ENCODE assay signal across 22 cellular contexts in the genomic region with DNA sequence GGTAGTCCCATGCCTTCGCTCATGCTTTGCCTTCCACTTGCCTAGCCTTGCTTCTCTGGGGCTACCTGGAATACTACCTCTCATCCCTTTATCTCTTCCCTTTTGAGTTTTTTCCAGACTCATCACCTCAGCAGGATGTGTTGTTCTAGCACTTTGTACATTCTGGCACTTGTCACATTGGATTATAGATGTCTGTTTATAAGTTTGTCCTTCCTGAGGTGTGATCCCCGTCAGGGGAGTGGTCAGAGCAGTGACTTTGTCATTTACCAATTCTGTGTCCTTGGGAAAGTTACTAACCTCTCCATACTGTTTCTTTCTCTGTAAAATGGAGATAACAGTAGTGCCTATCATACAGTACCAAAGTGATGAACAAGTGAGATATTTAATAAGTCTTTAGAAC.
"Had no signal": no experiment of that assay in that cellular context is flagged by ENCODE, and none has a peak within 500 bp of the region (broad histone marks: within the 10 kb centered on the region; RNA-seq: fewer than 3 reads in every experiment).

No MANE protein-coding gene starts in this region.

- H3K4me3 ChIP-seq: SJSA1, SK-N-MC had no signal

- H3K4me1 ChIP-seq: SJSA1 had no signal

- H3K27me3 ChIP-seq: SJSA1 had no signal

- H3K9me3 ChIP-seq: SJSA1 had no signal

- FAIRE-seq: RCC 7860 had no signal

- H3K27ac ChIP-seq: HL-60, RWPE1, SJSA1, SK-N-MC had no signal

- DNase-seq: Kasumi-1, KG1, MV-4-11, NCI-H1092, NCI-H1417 treated with DMSO at 0.1 percent for 48 hours, NCI-H1694 treated with DMSO at 0.1 percent for 48 hours, NCI-H1930, NCI-H2081, NCI-H2107, NCI-H2171, NCI-H226, NCI-H446, NCI-H510A, NCI-H524 treated with DMSO at 0.1 percent for 48 hours, NCI-H69, NCI-H774, SIG-M5 had no signal
